In genomic region chr11:73652046-73652730, GRCh38 we compare ENCODE assay signal across 1 cellular context.
A peak's percentile ranks its signal among the peaks of the same experiment; 100 is the strongest.
TF ChIP-seq lines count a peak whose summit lies in the region.

No MANE protein-coding gene starts in this region.

TF ChIP-seq in K562, 482 proteins besides CTCF, POLR2A, EP300 and RAD21:
- peak; percentile 53; the same call in 1 of the 2 replicates for TF ChIP-seq RFX1 (IDR thresholded peaks at IDR 0.05)
- TF ChIP-seq PREB (CRISPR knock-in tag; IDR thresholded peaks at IDR 0.05) = no peak
